ENCODE assay signal across 9 cellular contexts in the genomic region with DNA sequence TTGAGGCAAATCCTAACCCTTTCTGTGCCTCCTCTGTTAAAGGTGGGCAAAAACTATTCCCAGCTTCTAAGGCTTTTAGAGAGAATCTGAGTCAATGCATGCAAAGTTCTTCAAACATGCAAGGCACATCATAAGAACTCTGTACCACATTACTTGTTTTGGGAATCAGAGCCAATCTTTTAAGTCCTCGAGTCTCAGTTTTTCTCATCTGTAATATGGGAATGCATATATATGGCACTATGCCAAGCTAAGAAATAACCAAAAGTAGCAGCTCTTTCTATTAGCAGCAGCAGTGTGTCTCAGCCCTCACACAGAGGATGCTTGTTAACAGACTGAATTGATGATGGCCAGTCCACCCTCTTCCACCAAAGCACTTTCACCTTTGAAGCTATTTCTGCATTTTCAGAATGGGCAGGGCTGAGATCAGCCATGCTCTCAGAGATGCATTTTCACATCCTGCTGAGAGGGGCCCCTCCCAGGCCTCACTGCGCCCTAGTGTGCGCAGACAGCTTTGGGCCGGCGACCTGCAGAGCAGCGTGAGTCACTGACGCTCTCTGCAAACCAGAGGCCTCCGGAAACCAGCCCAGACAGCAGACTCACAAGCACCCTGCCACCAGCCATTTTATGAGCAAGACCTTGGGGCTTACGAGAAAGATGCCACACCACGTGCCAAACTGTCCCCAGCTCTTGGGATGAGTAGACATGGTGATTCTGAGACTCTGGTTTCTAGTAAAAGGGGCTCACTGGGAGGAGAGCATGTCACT.
DNase-seq lines count a peak whose midpoint lies in the region; ATAC-seq lines count a peak whose summit lies in the region.
"Had no signal": no experiment of that assay in that cellular context is flagged by ENCODE, and none has a peak within 500 bp of the region (broad histone marks: within the 10 kb centered on the region; RNA-seq: fewer than 3 reads in every experiment).

No MANE protein-coding gene starts in this region.

- H3K27me3 Mint-ChIP-seq in T-cell = no peaks in the 10 kb centered on the region

- peaks cover 44% of the 10 kb centered on the region for H3K36me3 Mint-ChIP-seq in T-cell

- peak overlapping the region in 1 of 3 donors; percentile 51 for H3K4me3 Mint-ChIP-seq in T-cell

- CTCF ChIA-PET in T-cell (lab: Charles Lee) = interaction anchor here in 1 of 2 donors (0.5 to 1.6 kb wide), 6 partner anchors 13 to 679 kb away, joined by 3 to 8 read pairs (median 3); a partner anchor contains a TSS

- H3K27ac Mint-ChIP-seq in T-cell = peak overlapping the region; percentile 98 to 99

- ATAC-seq in GM18858 (IDR thresholded peaks at IDR 0.05; ENCODE audit: unreplicated experiment) (peak; percentile 75), HG02938 (IDR thresholded peaks at IDR 0.05; ENCODE audit: unreplicated experiment) (peak; percentile 71), T-cell (replicated peaks in 1 of 4) (peak; percentile 84 to 87 (median 86))

- DNase-seq in T-cell (peak; percentile 55 to 88 (median 81)), amniotic epithelial cell (ENCODE audit: low read depth) (peak; percentile 66), NCI-H1694 (lab: John Stamatoyannopoulos, UW) (no peak), GF-D8 (lab: John Stamatoyannopoulos, UW) (no peak), medulla oblongata (ENCODE audit: extremely low spot score) (no peak)
- peak; percentile 49 to 79 (median 66) for DNase-seq in stimulated activated CD4-positive, alpha-beta T cell treated with anti-CD3 and anti-CD28 coated beads, Interleukin-1b, Interleukin-23, amount 100 ng/mL, for 24 hours (ENCODE audit: low read depth in 4 of 4, low spot score in 1 of 4)
- DNase-seq: heart right ventricle had no signal

- POLR2A ChIA-PET in T-cell (lab: Charles Lee) = interaction anchor here (0.5 to 1.6 kb wide), 4 partner anchors 14 to 473 kb away, joined by 3 to 6 read pairs (median 4); a partner anchor contains a TSS

- peaks cover 73 to 91% (median 81%) of the 10 kb centered on the region in 3 donors for H3K4me1 Mint-ChIP-seq in T-cell

- peaks cover 0 to 4% (median 0%) of the 10 kb centered on the region in 3 donors for H3K9me3 Mint-ChIP-seq in T-cell

Comparison
In these comparisons a context has a peak if more than half of its experiments do, and no peak if none do; other contexts are left out.
1. DNase-seq: peak in T-cell (34 of 34), amniotic epithelial cell (single experiment) and stimulated activated CD4-positive, alpha-beta T cell treated with anti-CD3 and anti-CD28 coated beads, Interleukin-1b, Interleukin-23, amount 100 ng/mL, for 24 hours (4 of 4); none in NCI-H1694 (single experiment), GF-D8 (single experiment) and medulla oblongata (single experiment).
2. Peak in every context shown above with its lines, with median percentiles within 50 percentile points of each other: ATAC-seq.